In genomic region chr10:12707461-12708185, GRCh38 we compare ENCODE assay signal across 8 cellular contexts.
DNase-seq lines count a peak whose midpoint lies in the region; ATAC-seq and TF ChIP-seq lines count a peak whose summit lies in the region.

No MANE protein-coding gene starts in this region.

- no peaks in the 10 kb centered on the region for H3K36me3 Mint-ChIP-seq in activated T-helper 2 cell treated with anti-CD3 and anti-CD28 coated beads, Interferon-gamma antibody, Interleukin-2, Interleukin-4, amounts not matched to agents 10 μg/mL and 5 μg/mL and 100 μg/mL, durations not matched to agents 14 hours and 24 hours and 36 hours (ENCODE audit: low read depth)
- H3K36me3 Mint-ChIP-seq in CD4-positive, alpha-beta memory T cell: no peaks in the 10 kb centered on the region

- H3K4me1 ChIP-seq in heart right ventricle: peaks cover 12 to 63% (median 35%) of the 10 kb centered on the region in 9 donors
- peaks cover 0 to 80% (median 74%) of the 10 kb centered on the region in 4 donors for H3K4me1 ChIP-seq in sigmoid colon
- H3K4me1 ChIP-seq in CD4-positive, alpha-beta memory T cell (ENCODE audit: insufficient read depth, low read length): peaks cover 4% of the 10 kb centered on the region

- H3K27me3 ChIP-seq in heart right ventricle (no peaks in the 10 kb centered on the region), sigmoid colon (no peaks in the 10 kb centered on the region)
- no peaks in the 10 kb centered on the region for H3K27me3 ChIP-seq in CD4-positive, alpha-beta memory T cell (ENCODE audit: insufficient read depth, low read length)

- no peaks in the 10 kb centered on the region for H3K9me3 Mint-ChIP-seq in activated T-helper 2 cell treated with anti-CD3 and anti-CD28 coated beads, Interferon-gamma antibody, Interleukin-2, Interleukin-4, amounts not matched to agents 10 μg/mL and 5 μg/mL and 100 μg/mL, durations not matched to agents 14 hours and 24 hours and 36 hours
- H3K9me3 Mint-ChIP-seq in CD4-positive, alpha-beta memory T cell: no peaks in the 10 kb centered on the region

- CTCF ChIA-PET in CD4-positive, alpha-beta memory T cell (lab: Charles Lee; ENCODE audit: partially characterized antibody): interaction anchor here (1.0 to 8.6 kb wide), 5 partner anchors 10 to 446 kb away, joined by 3 to 142 read pairs (median 3); no protein-coding TSS in a partner anchor

- DNase-seq in NCI-H748 (lab: John Stamatoyannopoulos, UW; ENCODE audit: unreplicated experiment): peak; percentile 48
- no peak for DNase-seq in NCI-H748 treated with DMSO at 0.1 percent for 48 hours (lab: John Stamatoyannopoulos, UW)
- DNase-seq in MV-4-11 (lab: John Stamatoyannopoulos, UW): peak; percentile 35
- DNase-seq in activated T-helper 2 cell treated with anti-CD3 and anti-CD28 coated beads, Interferon-gamma antibody, Interleukin-2, Interleukin-4, amounts not matched to agents 10 μg/mL and 5 μg/mL and 100 μg/mL, durations not matched to agents 14 hours and 24 hours and 36 hours (ENCODE audit: low spot score): no peak
- peak in 1 of 2 donors; percentile 58 for DNase-seq in heart right ventricle
- DNase-seq in sigmoid colon: peak; percentile 87
- DNase-seq in CD4-positive, alpha-beta memory T cell: no peak

- peak overlapping the region; percentile 64 for H3K27ac Mint-ChIP-seq in activated T-helper 2 cell treated with anti-CD3 and anti-CD28 coated beads, Interferon-gamma antibody, Interleukin-2, Interleukin-4, amounts not matched to agents 10 μg/mL and 5 μg/mL and 100 μg/mL, durations not matched to agents 14 hours and 24 hours and 36 hours
- peak overlapping the region in 3 of 7 donors; percentile 8 to 43 (median 31) for H3K27ac Mint-ChIP-seq in CD4-positive, alpha-beta memory T cell

- intact Hi-C loops in activated T-helper 2 cell treated with anti-CD3 and anti-CD28 coated beads, Interferon-gamma antibody, Interleukin-2, Interleukin-4, amounts not matched to agents 10 μg/mL and 5 μg/mL and 100 μg/mL, durations not matched to agents 14 hours and 24 hours and 36 hours (cut with micrococcal nuclease): loop anchor here (2.0 to 5.0 kb wide), 3 partner anchors 70 to 367 kb away; no protein-coding TSS in a partner anchor
- intact Hi-C loops in heart right ventricle (cut with DNase I) (loop anchor here in 4 of 10 donors (5.0 to 10.0 kb wide), 5 partner anchors 45 to 495 kb away; partner anchors contain the start of gene CAMK1D (in 1 of the 4)), sigmoid colon (cut with DNase I) (loop anchor here (5.0 kb wide), 3 partner anchors 100 to 360 kb away; partner anchors contain the start of gene CAMK1D)
- intact Hi-C loops in CD4-positive, alpha-beta memory T cell (cut with micrococcal nuclease): no loop called here

- H3K36me3 ChIP-seq in heart right ventricle (no peaks in the 10 kb centered on the region), sigmoid colon (no peaks in the 10 kb centered on the region)
- no peaks in the 10 kb centered on the region for H3K36me3 ChIP-seq in CD4-positive, alpha-beta memory T cell (ENCODE audit: insufficient read depth, low read length)

- ATAC-seq in heart right ventricle: peak; percentile 59 to 91 (median 84)
- ATAC-seq in GM21529 (IDR thresholded peaks at IDR 0.05; ENCODE audit: unreplicated experiment): no peak

- WGBS in heart right ventricle, 2 donors: 52 to 54% methylated on average over 10 of the region's 10 CpGs
- 40 to 53% methylated on average over 10 of the region's 10 CpGs for WGBS in sigmoid colon, 2 donors

- TF ChIP-seq POLR2A in sigmoid colon (IDR thresholded peaks at IDR 0.05): no peak

- TF ChIP-seq CTCF in heart right ventricle (IDR thresholded peaks at IDR 0.05): peak in 8 of 9 donors; percentile 25 to 62 (median 50)
- peak in 2 of 4 experiments; percentile 17 to 24 for TF ChIP-seq CTCF in sigmoid colon (IDR thresholded peaks at IDR 0.05)

- H3K27me3 Mint-ChIP-seq in activated T-helper 2 cell treated with anti-CD3 and anti-CD28 coated beads, Interferon-gamma antibody, Interleukin-2, Interleukin-4, amounts not matched to agents 10 μg/mL and 5 μg/mL and 100 μg/mL, durations not matched to agents 14 hours and 24 hours and 36 hours (ENCODE audit: low read depth): no peaks in the 10 kb centered on the region
- H3K27me3 Mint-ChIP-seq in CD4-positive, alpha-beta memory T cell: no peaks in the 10 kb centered on the region

- H3K27ac ChIP-seq in heart right ventricle (peak overlapping the region; percentile 9 to 79 (median 62)), sigmoid colon (peak overlapping the region; percentile 81 to 90 (median 86))
- no peak overlapping the region for H3K27ac ChIP-seq in CD4-positive, alpha-beta memory T cell (ENCODE audit: low read depth, low read length)

- TF ChIP-seq EP300 in sigmoid colon (IDR thresholded peaks at IDR 0.05): peak in 1 of 4 donors; percentile 50

- H3K4me1 Mint-ChIP-seq in activated T-helper 2 cell treated with anti-CD3 and anti-CD28 coated beads, Interferon-gamma antibody, Interleukin-2, Interleukin-4, amounts not matched to agents 10 μg/mL and 5 μg/mL and 100 μg/mL, durations not matched to agents 14 hours and 24 hours and 36 hours (ENCODE audit: low read depth): peaks cover 62% of the 10 kb centered on the region
- H3K4me1 Mint-ChIP-seq in CD4-positive, alpha-beta memory T cell: peaks cover 4 to 13% (median 7%) of the 10 kb centered on the region in 4 donors

- no peaks in the 10 kb centered on the region for H3K9me3 ChIP-seq in heart right ventricle
- H3K9me3 ChIP-seq in sigmoid colon: no peaks in the 10 kb centered on the region
- no peaks in the 10 kb centered on the region for H3K9me3 ChIP-seq in CD4-positive, alpha-beta memory T cell (ENCODE audit: control insufficient read depth in 1 of 2, low read length in 2 of 2)

- H3K4me3 Mint-ChIP-seq in activated T-helper 2 cell treated with anti-CD3 and anti-CD28 coated beads, Interferon-gamma antibody, Interleukin-2, Interleukin-4, amounts not matched to agents 10 μg/mL and 5 μg/mL and 100 μg/mL, durations not matched to agents 14 hours and 24 hours and 36 hours (ENCODE audit: low read depth): no peak overlapping the region
- no peak overlapping the region for H3K4me3 Mint-ChIP-seq in CD4-positive, alpha-beta memory T cell

- H3K4me3 ChIP-seq in heart right ventricle: no peak overlapping the region
- no peak overlapping the region for H3K4me3 ChIP-seq in sigmoid colon
- H3K4me3 ChIP-seq in CD4-positive, alpha-beta memory T cell (ENCODE audit: low read length in 2 of 2): no peak overlapping the region

- POLR2A ChIA-PET in CD4-positive, alpha-beta memory T cell (lab: Charles Lee; ENCODE audit: partially characterized antibody): no interaction called here

Comparison
In these comparisons a context has a peak if more than half of its experiments do, and no peak if none do; other contexts are left out.
1. DNase-seq: peak in NCI-H748 (single experiment), MV-4-11 (single experiment) and sigmoid colon (single experiment); none in NCI-H748 treated with DMSO at 0.1 percent for 48 hours (single experiment), activated T-helper 2 cell treated with anti-CD3 and anti-CD28 coated beads, Interferon-gamma antibody, Interleukin-2, Interleukin-4, amounts not matched to agents 10 μg/mL and 5 μg/mL and 100 μg/mL, durations not matched to agents 14 hours and 24 hours and 36 hours (single experiment) and CD4-positive, alpha-beta memory T cell (0 of 5).